ENCODE assay signal across 13 cellular contexts in the genomic region with DNA sequence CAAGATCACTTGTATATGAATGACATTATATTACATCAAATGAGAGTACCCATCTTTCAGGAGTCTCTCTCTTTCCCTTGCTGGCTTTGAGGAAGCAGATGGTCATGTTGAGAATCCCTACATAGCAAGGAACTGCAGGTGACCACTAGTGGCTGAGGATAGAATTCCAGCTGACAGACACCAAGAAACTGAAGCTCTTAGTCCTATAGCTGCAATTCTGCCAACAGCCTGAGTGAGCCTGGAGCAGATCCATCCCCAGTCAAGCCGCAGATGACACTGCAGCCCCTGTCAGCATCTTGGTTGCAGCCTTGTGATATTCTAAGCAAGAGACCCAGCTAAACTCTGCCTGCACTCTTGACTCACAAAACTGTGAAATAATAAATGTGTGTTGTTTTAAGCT.
DNase-seq lines count a peak whose midpoint lies in the region; ATAC-seq and TF ChIP-seq lines count a peak whose summit lies in the region.
"Had no signal": no experiment of that assay in that cellular context is flagged by ENCODE, and none has a peak within 500 bp of the region (broad histone marks: within the 10 kb centered on the region; RNA-seq: fewer than 3 reads in every experiment).

No MANE protein-coding gene starts in this region.

- no peaks in the 10 kb centered on the region for H3K36me3 ChIP-seq in cardiac muscle cell

- H3K27ac ChIP-seq in cardiac muscle cell, result no peak overlapping the region
- H3K27ac ChIP-seq: psoas muscle had no signal

- intact Hi-C loops in Right ventricle myocardium superior (cut with DNase I), result no loop called here

- no peaks in the 10 kb centered on the region for H3K4me1 ChIP-seq in cardiac muscle cell (ENCODE audit: low read depth)

- DNase-seq in cardiac muscle cell (ENCODE audit: low read depth in 1 of 2, low spot score in 1 of 2) (no peak), Right ventricle myocardium superior (no peak), NB4 (ENCODE audit: low read depth) (peak; percentile 37), cardiac fibroblast (ENCODE audit: low read depth in 2 of 2) (peak in 1 of 2 donors; percentile 11), type B pancreatic cell (ENCODE audit: extremely low spot score, unreplicated experiment) (no peak), NCI-H1436 (lab: John Stamatoyannopoulos, UW) (no peak), NCI-H2227 treated with DMSO at 0.1 percent for 48 hours (lab: John Stamatoyannopoulos, UW) (no peak)
- DNase-seq: activated CD4-positive, alpha-beta memory T cell treated with anti-CD3 and anti-CD28 coated beads for 36 hours; psoas muscle; substantia nigra had no signal

- H3K4me3 Mint-ChIP-seq in type B pancreatic cell, result no peak overlapping the region
- H3K4me3 Mint-ChIP-seq: activated CD4-positive, alpha-beta memory T cell treated with anti-CD3 and anti-CD28 coated beads for 36 hours; activated naive CD4-positive, alpha-beta T cell treated with anti-CD3 and anti-CD28 coated beads, Interleukin-2, amount 50 U/mL, for 24 hours had no signal

- TF ChIP-seq POLR2A in NB4 (IDR thresholded peaks at IDR 0.05; ENCODE audit: extremely low read depth, insufficient read length), result no peak

- TF ChIP-seq CTCF in cardiac muscle cell (IDR thresholded peaks at IDR 0.05; ENCODE audit: low read depth, low read length), result peak; percentile 7
- peak; percentile 13 for TF ChIP-seq CTCF in NB4 (IDR thresholded peaks at IDR 0.05; ENCODE audit: low read depth, low read length)
- TF ChIP-seq CTCF in cardiac fibroblast (IDR thresholded peaks at IDR 0.05; ENCODE audit: low read depth, low read length), result peak; percentile 17
- TF ChIP-seq CTCF in type B pancreatic cell (conservative IDR thresholded peaks at IDR 0.05), result peak; percentile 54

- ATAC-seq in Right ventricle myocardium superior (ENCODE audit: poor library complexity) (no peak), HG03565 (IDR thresholded peaks at IDR 0.05; ENCODE audit: unreplicated experiment) (no peak)
- ATAC-seq: psoas muscle had no signal

- peaks cover 5% of the 10 kb centered on the region for H3K9me3 Mint-ChIP-seq in type B pancreatic cell
- H3K9me3 Mint-ChIP-seq: activated CD4-positive, alpha-beta memory T cell treated with anti-CD3 and anti-CD28 coated beads for 36 hours had no signal

- H3K4me3 ChIP-seq in cardiac muscle cell, result no peak overlapping the region
- no peak overlapping the region for H3K4me3 ChIP-seq in NB4 (ENCODE audit: low read depth, low read length)
- H3K4me3 ChIP-seq in cardiac fibroblast (replicated peaks in 1 of 2; ENCODE audit: low read depth in 2 of 2, low read length in 2 of 2), result no peak overlapping the region
- H3K4me3 ChIP-seq: lung, psoas muscle had no signal

- H3K36me3 Mint-ChIP-seq in type B pancreatic cell, result no peaks in the 10 kb centered on the region
- H3K36me3 Mint-ChIP-seq: activated CD4-positive, alpha-beta memory T cell treated with anti-CD3 and anti-CD28 coated beads for 36 hours; activated naive CD4-positive, alpha-beta T cell treated with anti-CD3 and anti-CD28 coated beads, Interleukin-2, amount 50 U/mL, for 24 hours had no signal

- peaks cover 15% of the 10 kb centered on the region for H3K4me1 Mint-ChIP-seq in type B pancreatic cell (ENCODE audit: unreplicated experiment)
- H3K4me1 Mint-ChIP-seq: activated naive CD4-positive, alpha-beta T cell treated with anti-CD3 and anti-CD28 coated beads, Interleukin-2, amount 50 U/mL, for 24 hours had no signal

- H3K27me3 Mint-ChIP-seq in type B pancreatic cell, result no peaks in the 10 kb centered on the region
- H3K27me3 Mint-ChIP-seq: activated CD4-positive, alpha-beta memory T cell treated with anti-CD3 and anti-CD28 coated beads for 36 hours; activated naive CD4-positive, alpha-beta T cell treated with anti-CD3 and anti-CD28 coated beads, Interleukin-2, amount 50 U/mL, for 24 hours had no signal

- no peak overlapping the region for H3K27ac Mint-ChIP-seq in type B pancreatic cell
- H3K27ac Mint-ChIP-seq: activated CD4-positive, alpha-beta memory T cell treated with anti-CD3 and anti-CD28 coated beads for 36 hours; activated naive CD4-positive, alpha-beta T cell treated with anti-CD3 and anti-CD28 coated beads, Interleukin-2, amount 50 U/mL, for 24 hours had no signal

- no peaks in the 10 kb centered on the region for H3K9me3 ChIP-seq in cardiac muscle cell (ENCODE audit: low read depth)
- H3K9me3 ChIP-seq: psoas muscle had no signal

- H3K27me3 ChIP-seq in cardiac muscle cell, result no peaks in the 10 kb centered on the region
